Comparison of ENCODE assay signal across 1 cellular context in the genomic region with DNA sequence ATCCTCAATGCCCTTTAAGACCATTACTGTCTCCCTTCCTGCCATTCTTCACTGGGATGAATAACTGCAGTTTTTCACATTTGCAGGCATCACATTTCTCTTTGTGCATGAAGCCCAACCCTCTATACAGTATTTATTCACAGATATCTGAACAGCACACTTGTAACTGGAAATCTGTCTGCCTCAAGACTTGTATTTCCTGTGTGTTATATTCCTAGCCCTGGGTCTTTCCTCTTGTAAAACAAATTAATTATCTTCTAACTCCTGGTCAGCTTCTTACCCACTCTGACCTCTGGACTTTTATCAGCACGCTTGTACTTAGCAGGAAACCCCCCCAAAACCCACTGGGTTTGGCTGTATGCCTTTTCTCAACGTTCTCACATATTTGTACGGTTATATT.
TF ChIP-seq lines count a peak whose summit lies in the region.

No MANE protein-coding gene starts in this region.

TF ChIP-seq in GM12878, 131 proteins besides CTCF, POLR2A, EP300 and RAD21:
- TF ChIP-seq BHLHE40 (IDR thresholded peaks at IDR 0.05; ENCODE audit: borderline replicate concordance in 1 of 2, low read depth in 2 of 2, low read length in 1 of 2), result 0 out of 4 replicates have a peak, but pooled peaks of 1 of the 2 experiments have one; percentile 26
- TF ChIP-seq NFYA (IDR thresholded peaks at IDR 0.05; ENCODE audit: borderline replicate concordance, low read depth, low read length), result no peak
- TF ChIP-seq NR2F1 (conservative IDR thresholded peaks at IDR 0.05), result peak; percentile 35; the same call in 1 of the 2 replicates
